Comparison of ENCODE assay signal across 1 cellular context in the genomic region with DNA sequence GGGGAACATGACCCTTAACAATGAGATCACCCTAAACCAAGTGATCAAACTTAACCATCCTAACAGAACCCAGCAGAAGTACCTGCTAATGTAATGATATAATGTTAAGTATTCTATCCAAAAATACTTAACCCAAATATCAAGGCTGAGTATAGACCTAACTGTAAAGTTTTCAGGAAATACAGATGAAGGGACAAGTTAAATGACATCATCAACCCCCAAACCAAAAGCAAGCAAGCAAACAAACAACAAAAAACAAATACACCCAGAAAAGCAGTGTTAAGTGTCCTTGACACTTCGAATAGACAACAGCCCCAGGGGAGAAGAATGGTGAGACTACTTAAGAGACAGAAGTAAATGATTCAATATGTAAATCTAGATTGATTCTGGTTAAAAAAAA.
TF ChIP-seq lines count a peak whose summit lies in the region.

No MANE protein-coding gene starts in this region.

TF ChIP-seq in H1, 55 proteins besides CTCF, POLR2A, EP300 and RAD21:
- TF ChIP-seq TEAD4 (IDR thresholded peaks at IDR 0.05; ENCODE audit: low read depth, low read length) (no peak), PHF8 (conservative IDR thresholded peaks at IDR 0.05; ENCODE audit: low read depth, low read length) (no peak), TCF12 (IDR thresholded peaks at IDR 0.05; ENCODE audit: low read depth, low read length) (no peak), CREB1 (IDR thresholded peaks at IDR 0.05) (no peak), JUN (IDR thresholded peaks at IDR 0.05; ENCODE audit: low read depth, low read length) (no peak), SP2 (IDR thresholded peaks at IDR 0.05; ENCODE audit: low read length) (no peak), RBBP5 (IDR thresholded peaks at IDR 0.05; ENCODE audit: borderline replicate concordance, low read depth, low read length) (no peak), FOSL1 (IDR thresholded peaks at IDR 0.05; ENCODE audit: insufficient read depth, low read depth, low read length) (no peak), SRF (IDR thresholded peaks at IDR 0.05; ENCODE audit: low read depth, low read length) (no peak), HDAC2 (IDR thresholded peaks at IDR 0.05; ENCODE audit: borderline replicate concordance in 1 of 2, low read depth in 2 of 2, low read length in 2 of 2) (no peak), SUZ12 (IDR thresholded peaks at IDR 0.05; ENCODE audit: low read length) (no peak), SAP30 (IDR thresholded peaks at IDR 0.05; ENCODE audit: insufficient read depth, insufficient replicate concordance, low read length) (no peak), CBX8 (IDR thresholded peaks at IDR 0.05; ENCODE audit: borderline replicate concordance, low read depth, low read length) (no peak), RFX5 (IDR thresholded peaks at IDR 0.05; ENCODE audit: borderline replicate concordance, low read depth, low read length) (no peak), RXRA (IDR thresholded peaks at IDR 0.05; ENCODE audit: insufficient read depth, low read depth, low read length) (no peak), ASH2L (IDR thresholded peaks at IDR 0.05; ENCODE audit: low read length) (no peak), GTF2F1 (IDR thresholded peaks at IDR 0.05; ENCODE audit: borderline replicate concordance, low read depth, low read length) (no peak)
- TF ChIP-seq, protein P1, sequence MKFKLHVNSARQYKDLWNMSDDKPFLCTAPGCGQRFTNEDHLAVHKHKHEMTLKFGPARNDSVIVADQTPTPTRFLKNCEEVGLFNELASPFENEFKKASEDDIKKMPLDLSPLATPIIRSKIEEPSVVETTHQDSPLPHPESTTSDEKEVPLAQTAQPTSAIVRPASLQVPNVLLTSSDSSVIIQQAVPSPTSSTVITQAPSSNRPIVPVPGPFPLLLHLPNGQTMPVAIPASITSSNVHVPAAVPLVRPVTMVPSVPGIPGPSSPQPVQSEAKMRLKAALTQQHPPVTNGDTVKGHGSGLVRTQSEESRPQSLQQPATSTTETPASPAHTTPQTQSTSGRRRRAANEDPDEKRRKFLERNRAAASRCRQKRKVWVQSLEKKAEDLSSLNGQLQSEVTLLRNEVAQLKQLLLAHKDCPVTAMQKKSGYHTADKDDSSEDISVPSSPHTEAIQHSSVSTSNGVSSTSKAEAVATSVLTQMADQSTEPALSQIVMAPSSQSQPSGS (IDR thresholded peaks at IDR 0.05; ENCODE audit: low read length): no peak
- TF ChIP-seq, protein P2, sequence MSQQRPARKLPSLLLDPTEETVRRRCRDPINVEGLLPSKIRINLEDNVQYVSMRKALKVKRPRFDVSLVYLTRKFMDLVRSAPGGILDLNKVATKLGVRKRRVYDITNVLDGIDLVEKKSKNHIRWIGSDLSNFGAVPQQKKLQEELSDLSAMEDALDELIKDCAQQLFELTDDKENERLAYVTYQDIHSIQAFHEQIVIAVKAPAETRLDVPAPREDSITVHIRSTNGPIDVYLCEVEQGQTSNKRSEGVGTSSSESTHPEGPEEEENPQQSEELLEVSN (IDR thresholded peaks at IDR 0.05): no peak
TF ChIP-seq in H1: peak in this region for 0.
